In the genomic region with DNA sequence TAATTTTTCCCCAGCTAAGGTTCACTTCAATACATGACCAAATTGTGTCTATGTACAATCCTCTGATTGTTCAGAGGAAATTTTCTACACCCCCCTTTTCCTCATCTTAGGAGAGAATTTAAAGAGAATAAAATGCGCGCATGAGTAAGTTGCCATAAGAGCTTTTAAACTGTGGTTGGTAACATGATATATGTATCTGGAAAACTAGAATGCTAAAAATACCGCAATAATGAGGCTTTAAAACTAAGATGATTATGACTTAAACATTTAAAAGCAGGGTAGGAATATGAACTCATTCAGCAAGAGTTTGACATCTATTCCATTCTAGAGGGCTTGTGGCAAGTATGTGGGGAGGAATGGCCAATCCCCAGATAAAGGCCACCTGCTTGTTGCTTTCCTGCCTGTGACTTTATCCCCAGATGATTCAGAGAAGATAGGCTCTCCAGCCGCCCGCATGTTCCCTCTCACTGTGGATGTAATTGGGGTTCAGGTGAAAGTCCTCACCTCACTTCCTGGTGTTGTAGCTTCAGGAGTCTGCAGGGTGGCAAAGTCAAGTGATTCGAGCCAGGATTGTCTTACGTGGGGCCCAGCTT, we compare ENCODE assay signal across 13 cellular contexts. TPM values are rescaled to one million over a fixed set of nuclear protein-coding genes. Genes with fewer than 3 reads are reported as not detected.
DNase-seq lines count a peak whose midpoint lies in the region; ATAC-seq and TF ChIP-seq lines count a peak whose summit lies in the region.
"Had no signal": no experiment of that assay in that cellular context is flagged by ENCODE, and none has a peak within 500 bp of the region (broad histone marks: within the 10 kb centered on the region; RNA-seq: fewer than 3 reads in every experiment).

No MANE protein-coding gene starts in this region.

- no peaks in the 10 kb centered on the region for H3K9me3 ChIP-seq in tibial artery

- H3K36me3 ChIP-seq in ACC112 (ENCODE audit: insufficient read depth, low read length) (no peaks in the 10 kb centered on the region), KMS-11 (ENCODE audit: insufficient read depth) (no peaks in the 10 kb centered on the region), tibial artery (no peaks in the 10 kb centered on the region)

- intact Hi-C loops in tibial artery (cut with DNase I; ENCODE audit: low total_unique reads), result loop anchor here (2.0 to 10.0 kb wide), 3 partner anchors 384 to 726 kb away; partner anchors contain the start of gene ZNF622

- DNase-seq in amniotic stem cell (lab: John Stamatoyannopoulos, UW) (peak; percentile 52), mesothelial cell of epicardium (ENCODE audit: low spot score in 2 of 2, unreplicated experiment in 2 of 2) (no peak), NCI-H82 (lab: John Stamatoyannopoulos, UW) (no peak), tibial artery (no peak), HPDE6-E6E7 (ENCODE audit: extremely low spot score) (no peak)
- DNase-seq: activated CD4-positive, alpha-beta T cell treated with anti-CD3 and anti-CD28 coated beads for 1 hour; activated naive CD8-positive, alpha-beta T cell treated with anti-CD3 and anti-CD28 coated beads for 36 hours; activated T-cell treated with anti-CD3 and anti-CD28 coated beads for 4 hours had no signal

- H2AFZ ChIP-seq in ACC112 (ENCODE audit: low read length, unreplicated experiment), result no peak overlapping the region
- no peak overlapping the region for H2AFZ ChIP-seq in KMS-11 (ENCODE audit: low read depth)

- no peak for ATAC-seq in HG02798 (IDR thresholded peaks at IDR 0.05; ENCODE audit: poor library complexity, unreplicated experiment)
- ATAC-seq: T-cell had no signal

- H3K27me3 Mint-ChIP-seq in mesothelial cell of epicardium (ENCODE audit: low read depth), result no peaks in the 10 kb centered on the region

- no peaks in the 10 kb centered on the region for H3K27me3 ChIP-seq in ACC112 (ENCODE audit: insufficient read depth, low read length)
- H3K27me3 ChIP-seq in KMS-11 (ENCODE audit: insufficient read depth, low read depth), result no peaks in the 10 kb centered on the region
- H3K27me3 ChIP-seq in tibial artery, result no peaks in the 10 kb centered on the region

- H3K4me3 ChIP-seq in ACC112 (ENCODE audit: low read depth, low read length) (no peak overlapping the region), KMS-11 (IDR thresholded peaks at IDR 0.05; ENCODE audit: insufficient read depth, low read depth, low read length) (no peak overlapping the region), tibial artery (no peak overlapping the region)
- H3K4me3 ChIP-seq: lung had no signal

- H3K27ac ChIP-seq in ACC112 (ENCODE audit: low read depth, low read length) (peak overlapping the region; percentile 27; the same call in 1 of the 2 replicates), KMS-11 (no peak overlapping the region), tibial artery (no peak overlapping the region)

- H3K4me3 Mint-ChIP-seq in mesothelial cell of epicardium, result no peak overlapping the region
- H3K4me3 Mint-ChIP-seq: activated naive CD8-positive, alpha-beta T cell treated with anti-CD3 and anti-CD28 coated beads for 36 hours; T-cell had no signal

- peak; percentile 3; the same call in 1 of the 2 replicates for TF ChIP-seq CTCF in KMS-11 (conservative IDR thresholded peaks at IDR 0.05; ENCODE audit: low read depth, low read length)
- peak; percentile 45 for TF ChIP-seq CTCF in mesothelial cell of epicardium (IDR thresholded peaks at IDR 0.05; ENCODE audit: unreplicated experiment)
- no peak for TF ChIP-seq CTCF in tibial artery (IDR thresholded peaks at IDR 0.05)

- peaks cover 36% of the 10 kb centered on the region for H3K4me1 Mint-ChIP-seq in mesothelial cell of epicardium
- H3K4me1 Mint-ChIP-seq: T-cell had no signal

- peak overlapping the region; percentile 78 for H3K27ac Mint-ChIP-seq in mesothelial cell of epicardium
- H3K27ac Mint-ChIP-seq: activated naive CD8-positive, alpha-beta T cell treated with anti-CD3 and anti-CD28 coated beads for 36 hours; T-cell had no signal

- H3K36me3 Mint-ChIP-seq in mesothelial cell of epicardium, result no peaks in the 10 kb centered on the region
- H3K36me3 Mint-ChIP-seq: activated naive CD8-positive, alpha-beta T cell treated with anti-CD3 and anti-CD28 coated beads for 36 hours; T-cell had no signal

- H3K4me2 ChIP-seq in KMS-11, result no peak overlapping the region

- no peak overlapping the region for H3K9ac ChIP-seq in KMS-11

- no peaks in the 10 kb centered on the region for H3K9me3 Mint-ChIP-seq in mesothelial cell of epicardium
- H3K9me3 Mint-ChIP-seq: activated naive CD8-positive, alpha-beta T cell treated with anti-CD3 and anti-CD28 coated beads for 36 hours; T-cell had no signal

- no peaks in the 10 kb centered on the region for H4K20me1 ChIP-seq in KMS-11 (ENCODE audit: insufficient read depth)

- H3K4me1 ChIP-seq in ACC112 (ENCODE audit: control insufficient read depth, insufficient read depth, low read length, unreplicated experiment) (peaks cover 33% of the 10 kb centered on the region), KMS-11 (ENCODE audit: low read depth, poor library complexity, severe bottlenecking) (peaks cover 5% of the 10 kb centered on the region), tibial artery (peaks cover 0 to 28% (median 8%) of the 10 kb centered on the region in 4 donors)

- H3K79me2 ChIP-seq in ACC112 (ENCODE audit: control insufficient read depth, insufficient read depth, low read length, unreplicated experiment), result no peaks in the 10 kb centered on the region
- H3K79me2 ChIP-seq in KMS-11 (ENCODE audit: insufficient read depth, low read depth), result no peaks in the 10 kb centered on the region

RNA-seq across cellular contexts. Expression of gene BASP1, which starts 26.5 kb away (rescaled TPM):
- total RNA-seq in mesothelial cell of epicardium, result 137 to 144 TPM (median 140 TPM) in 3 replicates

Comparison
In these comparisons a context has a peak if more than half of its experiments do, and no peak if none do; other contexts are left out.
1. CTCF ChIP-seq: peak in KMS-11 (single experiment) and mesothelial cell of epicardium (single experiment); none in tibial artery (0 of 2).